Comparison of ENCODE assay signal across 10 cellular contexts in genomic region chr11:86219291-86220193, GRCh38.
DNase-seq lines count a peak whose midpoint lies in the region; ATAC-seq lines count a peak whose summit lies in the region.
"Had no signal": no experiment of that assay in that cellular context is flagged by ENCODE, and none has a peak within 500 bp of the region (broad histone marks: within the 10 kb centered on the region; RNA-seq: fewer than 3 reads in every experiment).

No MANE protein-coding gene starts in this region.

- ATAC-seq in GM18909 (IDR thresholded peaks at IDR 0.05; ENCODE audit: poor library complexity, unreplicated experiment) (peak; percentile 84), HG02840 (IDR thresholded peaks at IDR 0.05; ENCODE audit: low FRiP score, unreplicated experiment) (peak; percentile 64)

- DNase-seq in CD1c-positive myeloid dendritic cell (ENCODE audit: extremely low spot score) (peak; percentile 78), NAMALWA (ENCODE audit: low spot score) (peak; percentile 49), nucleus accumbens (lab: John Stamatoyannopoulos, UW) (no peak), Ammon's horn (ENCODE audit: low spot score) (no peak), cerebellar cortex (ENCODE audit: low spot score) (no peak), retina (no peak)
- DNase-seq: COR-L47, NCI-H226 had no signal

Comparison
In these comparisons a context has a peak if more than half of its experiments do, and no peak if none do; other contexts are left out.
1. DNase-seq: peak in CD1c-positive myeloid dendritic cell (single experiment) and NAMALWA (single experiment); none in nucleus accumbens (0 of 56), Ammon's horn (single experiment), cerebellar cortex (single experiment) and retina (single experiment).